ENCODE assay signal across 8 cellular contexts in genomic region chr22:37259540-37260029, GRCh38. TPM values are rescaled to one million over a fixed set of nuclear protein-coding genes. Genes with fewer than 3 reads are reported as not detected.
A peak's percentile ranks its signal among the peaks of the same experiment; 100 is the strongest.
DNase-seq lines count a peak whose midpoint lies in the region; ATAC-seq, FAIRE-seq and TF ChIP-seq lines count a peak whose summit lies in the region.

No MANE protein-coding gene starts in this region.

- TF ChIP-seq RAD21 in IMR-90 (IDR thresholded peaks at IDR 0.05; ENCODE audit: low read length) (peak; percentile 47), K562 (CRISPR knock-in tag; conservative IDR thresholded peaks at IDR 0.05 in 1 of 2, IDR thresholded peaks at IDR 0.05 in 1 of 2) (peak; percentile 18 to 57)

- H3K36me3 ChIP-seq in IMR-90 (ENCODE audit: control insufficient read depth, insufficient read depth, low read length) (no peaks in the 10 kb centered on the region), K562 (ENCODE audit: control insufficient read depth, insufficient read depth, low read length) (no peaks in the 10 kb centered on the region), mucosa of descending colon (ENCODE audit: low read depth) (no peaks in the 10 kb centered on the region)

- H3K9me3 ChIP-seq in IMR-90 (ENCODE audit: control insufficient read depth, insufficient read depth, low read length) (peaks cover 11% of the 10 kb centered on the region), K562 (replicated peaks; ENCODE audit: control insufficient read depth, insufficient read depth, low read depth, low read length) (peaks cover 4% of the 10 kb centered on the region; the same call in 1 of the 2 replicates), mucosa of descending colon (peaks cover 8% of the 10 kb centered on the region)

- H4K8ac ChIP-seq in IMR-90 (ENCODE audit: low read depth in 2 of 2, low read length in 2 of 2): peak overlapping the region in 1 of 2 experiments; percentile 91; a peak in 1 of 4 replicates

- H3K4me1 ChIP-seq in IMR-90 (ENCODE audit: control insufficient read depth, insufficient read depth, low read length): peaks cover 2% of the 10 kb centered on the region
- peaks cover 4 to 15% of the 10 kb centered on the region in 2 experiments; a peak in 4 of 5 replicates for H3K4me1 ChIP-seq in K562 (replicated peaks in 1 of 2; ENCODE audit: control insufficient read depth in 2 of 2, insufficient read depth in 2 of 2, low read length in 2 of 2)
- H3K4me1 ChIP-seq in mucosa of descending colon (ENCODE audit: low read depth): peaks cover 14% of the 10 kb centered on the region

- no peak overlapping the region for H3K18ac ChIP-seq in IMR-90 (ENCODE audit: low read depth, low read length)

- peak overlapping the region; percentile 81 for H2AK9ac ChIP-seq in IMR-90 (replicated peaks; ENCODE audit: low read depth, low read length, poor library complexity)

- TF ChIP-seq POLR2A in IMR-90 (IDR thresholded peaks at IDR 0.05; ENCODE audit: low read depth, low read length) (no peak), K562 (conservative IDR thresholded peaks at IDR 0.05) (no peak)

- H3K9ac ChIP-seq in IMR-90 (ENCODE audit: low read depth, low read length): no peak overlapping the region
- H3K9ac ChIP-seq in K562 (ENCODE audit: insufficient read depth in 1 of 2, low read depth in 2 of 2, low read length in 2 of 2): no peak overlapping the region; a peak in 1 of 4 replicates

- H3K9me1 ChIP-seq in IMR-90 (ENCODE audit: insufficient read depth, low read length): no peaks in the 10 kb centered on the region
- H3K9me1 ChIP-seq in K562 (ENCODE audit: control insufficient read depth, insufficient read depth, low read length): no peaks in the 10 kb centered on the region

- H2BK20ac ChIP-seq in IMR-90 (ENCODE audit: low read depth, low read length): peak overlapping the region; percentile 76

- H2BK15ac ChIP-seq in IMR-90 (ENCODE audit: low read depth, low read length): peak overlapping the region; percentile 54; the same call in 1 of the 3 replicates

- H3K79me1 ChIP-seq in IMR-90 (ENCODE audit: low read depth in 1 of 2, low read length in 2 of 2): no peaks in the 10 kb centered on the region

- peak overlapping the region; percentile 83 for H2BK120ac ChIP-seq in IMR-90 (ENCODE audit: low read depth, low read length)

- POLR2A ChIA-PET in IMR-90 (lab: Charles Lee; ENCODE audit: unreplicated experiment): interaction anchor here (0.6 kb wide), 1 partner anchor 14 kb away, joined by 3 read pairs; no protein-coding TSS in a partner anchor
- POLR2A ChIA-PET in K562 (lab: Yijun Ruan, JAX): interaction anchor here (0.6 to 1.4 kb wide), 6 partner anchors 17 to 242 kb away, joined by 3 to 6 read pairs (median 4); no protein-coding TSS in a partner anchor

- TF ChIP-seq EP300 in K562 (IDR thresholded peaks at IDR 0.05; ENCODE audit: low read length): no peak

- H3K27me3 ChIP-seq in IMR-90 (ENCODE audit: control insufficient read depth, insufficient read depth, low read length) (peaks cover 11% of the 10 kb centered on the region), K562 (ENCODE audit: control insufficient read depth in 2 of 2, insufficient read depth in 2 of 2, low read length in 2 of 2) (no peaks in the 10 kb centered on the region; a peak in 2 of 5 replicates)

- H3K4me3 ChIP-seq in IMR-90 (ENCODE audit: insufficient read depth, low read depth, low read length): no peak overlapping the region
- H3K4me3 ChIP-seq in K562: no peak overlapping the region
- no peak overlapping the region for H3K4me3 ChIP-seq in mucosa of descending colon

- no peak overlapping the region for H4K5ac ChIP-seq in IMR-90 (ENCODE audit: low read depth, low read length)

- peak overlapping the region; percentile 70; the same call in 1 of the 2 replicates for H3K23ac ChIP-seq in IMR-90 (ENCODE audit: low read depth, low read length)

- CTCF ChIA-PET in IMR-90 (lab: Yijun Ruan, JAX): interaction anchor here (0.6 to 1.8 kb wide), 4 partner anchors 11 to 345 kb away, joined by 3 to 5 read pairs (median 3); no protein-coding TSS in a partner anchor
- CTCF ChIA-PET in K562 (lab: Yijun Ruan, JAX; ENCODE audit: low intra/inter-chr PET ratio): interaction anchor here (0.6 to 1.8 kb wide), 5 partner anchors 60 to 198 kb away, joined by 3 to 6 read pairs (median 3); no protein-coding TSS in a partner anchor

- peak; percentile 11 for DNase-seq in SIG-M5 treated with dmso at 0.1 percent for 504 hours (lab: John Stamatoyannopoulos, UW; ENCODE audit: unreplicated experiment)
- DNase-seq in SIG-M5 (lab: John Stamatoyannopoulos, UW): no peak
- DNase-seq in IMR-90: peak; percentile 61
- DNase-seq in K562 (ENCODE audit: extremely low read depth in 1 of 4, low spot score in 3 of 4): peak; percentile 39 to 68 (median 46)
- DNase-seq in mucosa of descending colon: no peak
- no peak for DNase-seq in SKM-1 (lab: John Stamatoyannopoulos, UW; ENCODE audit: unreplicated experiment)
- no peak for DNase-seq in activated CD4-positive, alpha-beta T cell treated with anti-CD3 and anti-CD28 coated beads for 4 hours

- H2BK5ac ChIP-seq in IMR-90 (ENCODE audit: low read depth, low read length, poor library complexity, severe bottlenecking): no peak overlapping the region

- peak; percentile 71 for FAIRE-seq in K562 (lab: Jason Lieb, UNC)

- peak overlapping the region; percentile 83; the same call in 1 of the 2 replicates for H3K4ac ChIP-seq in IMR-90 (ENCODE audit: low read depth, low read length)

- TF ChIP-seq CTCF in IMR-90 (conservative IDR thresholded peaks at IDR 0.05; ENCODE audit: low read depth, low read length) (peak; percentile 73), K562 (IDR thresholded peaks at IDR 0.05 in 2 of 3, conservative IDR thresholded peaks at IDR 0.05 in 1 of 3; ENCODE audit: insufficient read depth in 2 of 3, low read depth in 1 of 3, low read length in 3 of 3) (peak; percentile 76 to 90 (median 77)), mucosa of descending colon (IDR thresholded peaks at IDR 0.05) (no peak)

- no peaks in the 10 kb centered on the region for H3K79me2 ChIP-seq in K562 (ENCODE audit: control insufficient read depth, insufficient read depth, low read length)

- in situ Hi-C loops in IMR-90 (cut with MboI; ENCODE audit: low sequenced_read_pairs): no loop called here
- in situ Hi-C loops in K562 (cut with MboI): no loop called here

- H3K4me2 ChIP-seq in IMR-90 (ENCODE audit: low read depth, low read length) (peak overlapping the region; percentile 75), K562 (ENCODE audit: insufficient read depth, low read length) (peak overlapping the region; percentile 67)

- H4K20me1 ChIP-seq in IMR-90 (ENCODE audit: insufficient read depth, low read length) (no peaks in the 10 kb centered on the region), K562 (replicated peaks; ENCODE audit: control insufficient read depth, insufficient read depth, low read length) (no peaks in the 10 kb centered on the region)

- BruUV-seq in IMR-90 (replicated peaks; lab: Mats Ljungman, UMichigan) (no TSS peak), K562 (replicated peaks; lab: Mats Ljungman, UMichigan) (no TSS peak)

- intact Hi-C loops in IMR-90 (cut with micrococcal nuclease) (no loop called here), K562 (cut with micrococcal nuclease) (loop anchor here (2.0 kb wide), 1 partner anchor 61 kb away; no protein-coding TSS in a partner anchor), mucosa of descending colon (cut with DNase I, micrococcal nuclease) (loop anchor here in 1 of 2 donors (5.0 kb wide), 1 partner anchor 472 kb away; no protein-coding TSS in a partner anchor)

- H3K27ac ChIP-seq in IMR-90 (ENCODE audit: insufficient read depth, low read length): no peak overlapping the region; the same call in 1 of the 2 replicates
- no peak overlapping the region for H3K27ac ChIP-seq in K562 (ENCODE audit: extremely low read depth, low read depth, low read length)

- H3K14ac ChIP-seq in IMR-90 (replicated peaks; ENCODE audit: low read depth, low read length): peak overlapping the region; percentile 65; the same call in 1 of the 2 replicates

- ATAC-seq in IMR-90 (ENCODE audit: low read depth) (peak; percentile 78), K562 (peak; percentile 84), mucosa of descending colon (peak; percentile 48), HG02981 (IDR thresholded peaks at IDR 0.05; ENCODE audit: unreplicated experiment) (no peak)

- H4K91ac ChIP-seq in IMR-90 (ENCODE audit: insufficient read depth, low read depth, low read length): peak overlapping the region; percentile 41; the same call in 1 of the 2 replicates

- H2AK5ac ChIP-seq in IMR-90 (ENCODE audit: low read depth, low read length): peak overlapping the region; percentile 68; the same call in 1 of the 2 replicates

- H3K56ac ChIP-seq in IMR-90 (ENCODE audit: extremely low read depth, insufficient read depth, low read length): no peak overlapping the region

- dilution Hi-C loops in IMR-90 (cut with HindIII; ENCODE audit: low sequenced_read_pairs, unreplicated experiment): no loop called here

- peak overlapping the region; percentile 93 for H2AFZ ChIP-seq in IMR-90 (replicated peaks; ENCODE audit: low read length, poor library complexity)
- H2AFZ ChIP-seq in K562 (ENCODE audit: low read depth, low read length): peak overlapping the region; percentile 63

- WGBS in IMR-90 (ENCODE audit: extremely low coverage in 2 of 2, insufficient read length in 1 of 2), 2 experiments: 6% methylated on average over 7 of the region's 23 CpGs; no CpG with 5 or more reads in 1 of the 2 experiments
- 0% methylated on average over 23 of the region's 23 CpGs for WGBS in K562 (ENCODE audit: insufficient coverage, low coverage, missing lambda C conversion rate)

RNA-seq across cellular contexts. Expression of gene RAC2, which starts 15.5 kb away (rescaled TPM):
- total RNA-seq in IMR-90 (2012; rRNA removed) (10.0 and 11.1 TPM in 2 replicates), K562 (2014; rRNA removed) (40.4 and 59.3 TPM in 2 replicates), K562 (2014; rRNA removed; fragmentation: Illumina TruSeq; extraction: Trizol) (18.6 and 22.7 TPM in 2 replicates), K562 (2015; rRNA removed; fragmentation: Illumina TruSeq; extraction: Trizol) (45.1 and 50.1 TPM in 2 replicates), K562 (2021) (82.8 and 95.3 TPM in 2 replicates), mucosa of descending colon (10 to 100 TPM; 15.3 to 26.8 (median 16.4) TPM)
- polyA plus RNA-seq in IMR-90 (2012; rRNA removed) (72.3 and 77.1 TPM in 2 replicates), K562 (2011; rRNA removed) (43.3 and 102 TPM in 2 replicates), K562 (2014; fragmentation: Illumina TruSeq; extraction: Trizol) (103 and 132 TPM in 2 replicates), K562 (2014; fragmentation: Nextera tagmentation; extraction: Ambion mirVana) (10 to 100 TPM; 25.4 to 26.8 TPM), K562 (2014; rRNA removed) (49.1 and 51.0 TPM in 2 replicates)
- 56.9 and 106 TPM in 2 replicates for polyA plus RNA-seq in IMR-90 (2012; cell fraction: cytosol; rRNA removed)
- polyA plus RNA-seq in IMR-90 (2012; cell fraction: nucleus; rRNA removed; ENCODE audit: low replicate concordance): 33.8 and 79.6 TPM in 2 replicates
- total RNA-seq in K562 (2011; cell fraction: chromatin; rRNA removed; ENCODE audit: low replicate concordance): 47.8 and 143 TPM in 2 replicates
- 99.9 and 118 TPM in 2 replicates for total RNA-seq in K562 (2011; cell fraction: nucleolus; rRNA removed)
- 74.1 and 109 TPM in 2 replicates for total RNA-seq in K562 (2011; cell fraction: nucleoplasm; rRNA removed)
- polyA plus RNA-seq in K562 (2011; cell fraction: cytosol; rRNA removed): 74.7 and 120 TPM in 2 replicates
- polyA plus RNA-seq in K562 (2011; cell fraction: nucleus; rRNA removed): 95.0 and 171 TPM in 2 replicates
- polyA plus RNA-seq in K562 (2012): 151 and 373 TPM in 2 replicates
- polyA minus RNA-seq in K562 (2011; rRNA and poly(A)+ RNA removed): 25.1 and 30.5 TPM in 2 replicates
- polyA minus RNA-seq in K562 (2011; cell fraction: cytosol; rRNA and poly(A)+ RNA removed): 62.2 and 68.9 TPM in 2 replicates
- 69.4 and 73.9 TPM in 2 replicates for polyA minus RNA-seq in K562 (2011; cell fraction: nucleus; rRNA and poly(A)+ RNA removed)

RNA-seq across cellular contexts. Expression of gene CYTH4, which starts 22.7 kb away (rescaled TPM):
- total RNA-seq in IMR-90 (2012; rRNA removed): 0.28 and 0.36 TPM in 2 replicates
- polyA plus RNA-seq in IMR-90 (2012; rRNA removed): 0.55 and 0.85 TPM in 2 replicates
- 0.38 TPM in 2 replicates for polyA plus RNA-seq in IMR-90 (2012; cell fraction: cytosol; rRNA removed)
- polyA plus RNA-seq in IMR-90 (2012; cell fraction: nucleus; rRNA removed; ENCODE audit: low replicate concordance): 0.68 and 0.84 TPM in 2 replicates
- total RNA-seq in K562 (2011; cell fraction: chromatin; rRNA removed; ENCODE audit: low replicate concordance): 1.6 and 4.0 TPM in 2 replicates
- 0.39 and 1.7 TPM in 2 replicates for total RNA-seq in K562 (2011; cell fraction: nucleolus; rRNA removed)
- total RNA-seq in K562 (2011; cell fraction: nucleoplasm; rRNA removed): 1.1 and 1.5 TPM in 2 replicates
- total RNA-seq in K562 (2014; rRNA removed): 0.33 and 0.68 TPM in 2 replicates
- total RNA-seq in K562 (2014; rRNA removed; fragmentation: Illumina TruSeq; extraction: Trizol): 0.10 and 0.18 TPM in 2 replicates
- total RNA-seq in K562 (2015; rRNA removed; fragmentation: Illumina TruSeq; extraction: Trizol): 0.54 and 0.60 TPM in 2 replicates
- total RNA-seq in K562 (2021): 0.58 and 0.75 TPM in 2 replicates
- polyA plus RNA-seq in K562 (2011; rRNA removed): 2.0 and 2.5 TPM in 2 replicates
- polyA plus RNA-seq in K562 (2011; cell fraction: cytosol; rRNA removed): 1.4 and 2.9 TPM in 2 replicates
- polyA plus RNA-seq in K562 (2011; cell fraction: nucleus; rRNA removed): 6.2 and 14.7 TPM in 2 replicates
- 1.3 and 1.6 TPM in 2 replicates for polyA plus RNA-seq in K562 (2012)
- polyA plus RNA-seq in K562 (2014; fragmentation: Illumina TruSeq; extraction: Trizol): 0.28 and 0.33 TPM in 2 replicates
- polyA plus RNA-seq in K562 (2014; fragmentation: Nextera tagmentation; extraction: Ambion mirVana): under 1 TPM in 1 of 2 experiments, not detected in 1; 0.03 TPM
- polyA plus RNA-seq in K562 (2014; rRNA removed): 0.73 and 1.1 TPM in 2 replicates
- 1.7 and 1.8 TPM in 2 replicates for polyA minus RNA-seq in K562 (2011; rRNA and poly(A)+ RNA removed)
- polyA minus RNA-seq in K562 (2011; cell fraction: cytosol; rRNA and poly(A)+ RNA removed): 1.6 TPM in 1 of 2 replicates, not detected in the other
- polyA minus RNA-seq in K562 (2011; cell fraction: nucleus; rRNA and poly(A)+ RNA removed): 1.6 and 2.6 TPM in 2 replicates
- 10 to 100 TPM in 2 of 3 donors, 1 to 10 TPM in 1; 8.7 to 13.3 (median 11.6) TPM for total RNA-seq in mucosa of descending colon

RNA-seq across cellular contexts. Expression of gene SSTR3, which starts 47.3 kb away (rescaled TPM):
- total RNA-seq in IMR-90 (2012; rRNA removed) (under 0.01 TPM in 2 replicates), K562 (2014; rRNA removed) (not detected in 2 replicates), K562 (2014; rRNA removed; fragmentation: Illumina TruSeq; extraction: Trizol) (not detected in 2 replicates), K562 (2015; rRNA removed; fragmentation: Illumina TruSeq; extraction: Trizol) (not detected in 2 replicates), K562 (2021) (not detected in 2 replicates), mucosa of descending colon (under 1 TPM in 2 of 3 donors, not detected in 1; 0.09 to 0.10 TPM)
- polyA plus RNA-seq in IMR-90 (2012; rRNA removed) (0.07 TPM in 2 replicates), K562 (2011; rRNA removed) (0.03 TPM in 1 of 2 replicates, not detected in the other), K562 (2014; fragmentation: Illumina TruSeq; extraction: Trizol) (not detected in 2 replicates), K562 (2014; fragmentation: Nextera tagmentation; extraction: Ambion mirVana) (not detected), K562 (2014; rRNA removed) (not detected in 2 replicates)
- 0.03 and 0.04 TPM in 2 replicates for polyA plus RNA-seq in IMR-90 (2012; cell fraction: cytosol; rRNA removed)
- 0.09 and 0.16 TPM in 2 replicates for polyA plus RNA-seq in IMR-90 (2012; cell fraction: nucleus; rRNA removed; ENCODE audit: low replicate concordance)
- total RNA-seq in K562 (2011; cell fraction: chromatin; rRNA removed; ENCODE audit: low replicate concordance): 0.07 TPM in 1 of 2 replicates, not detected in the other
- total RNA-seq in K562 (2011; cell fraction: nucleolus; rRNA removed): not detected in 2 replicates
- 0.07 TPM in 1 of 2 replicates, not detected in the other for total RNA-seq in K562 (2011; cell fraction: nucleoplasm; rRNA removed)
- 0.01 and 0.03 TPM in 2 replicates for polyA plus RNA-seq in K562 (2011; cell fraction: cytosol; rRNA removed)
- 0.09 TPM in 1 of 2 replicates, not detected in the other for polyA plus RNA-seq in K562 (2011; cell fraction: nucleus; rRNA removed)
- 0.01 TPM in 1 of 2 replicates, not detected in the other for polyA plus RNA-seq in K562 (2012)
- polyA minus RNA-seq in K562 (2011; rRNA and poly(A)+ RNA removed): not detected in 2 replicates
- not detected in 2 replicates for polyA minus RNA-seq in K562 (2011; cell fraction: cytosol; rRNA and poly(A)+ RNA removed)
- polyA minus RNA-seq in K562 (2011; cell fraction: nucleus; rRNA and poly(A)+ RNA removed): not detected in 2 replicates

Comparison
In these comparisons a context has a peak if more than half of its experiments do, and no peak if none do; other contexts are left out.
1. DNase-seq: peak in SIG-M5 treated with dmso at 0.1 percent for 504 hours (single experiment), IMR-90 (single experiment) and K562 (4 of 4); none in SIG-M5 (single experiment), mucosa of descending colon (0 of 3), SKM-1 (single experiment) and activated CD4-positive, alpha-beta T cell treated with anti-CD3 and anti-CD28 coated beads for 4 hours (0 of 2).